8 cellular contexts compared by ENCODE assay signal in the genomic region with DNA sequence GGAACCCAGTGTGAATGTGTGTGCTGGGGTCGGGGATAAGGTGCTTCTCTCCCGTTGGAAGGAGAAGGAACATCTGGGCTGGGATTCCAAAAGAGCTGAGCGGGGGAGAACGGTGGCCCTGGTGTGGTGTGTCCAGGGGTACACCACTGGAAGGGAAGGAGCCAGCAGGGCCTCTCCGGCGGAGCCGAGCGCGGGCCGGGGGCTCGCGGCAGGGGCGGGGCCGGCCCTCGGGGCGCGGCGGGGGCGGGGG. TPM values are rescaled to one million over a fixed set of nuclear protein-coding genes. Genes with fewer than 3 reads are reported as not detected.
DNase-seq lines count a peak whose midpoint lies in the region; ATAC-seq and TF ChIP-seq lines count a peak whose summit lies in the region.

No MANE protein-coding gene starts in this region.

- TF ChIP-seq CTCF in cardiac fibroblast (IDR thresholded peaks at IDR 0.05; ENCODE audit: low read depth, low read length) = no peak
- no peak for TF ChIP-seq CTCF in neural cell (IDR thresholded peaks at IDR 0.05; ENCODE audit: poor library complexity, severe bottlenecking)

- no peaks in the 10 kb centered on the region for H3K79me2 ChIP-seq in neural cell (replicated peaks; ENCODE audit: insufficient read depth, low read length)

- H3K36me3 ChIP-seq in CD4-positive, CD25-positive, alpha-beta regulatory T cell (ENCODE audit: control insufficient read depth, insufficient read depth, low read length) = no peaks in the 10 kb centered on the region
- no peaks in the 10 kb centered on the region for H3K36me3 ChIP-seq in neural cell (ENCODE audit: insufficient read depth, low read length)

- H3K4me1 Mint-ChIP-seq in CD4-positive, CD25-positive, alpha-beta regulatory T cell = peaks cover 0 to 36% (median 11%) of the 10 kb centered on the region in 4 donors
- peaks cover 12 to 16% (median 16%) of the 10 kb centered on the region in 3 donors for H3K4me1 Mint-ChIP-seq in IgD-negative memory B cell

- H3K9me3 Mint-ChIP-seq in CD4-positive, CD25-positive, alpha-beta regulatory T cell = no peaks in the 10 kb centered on the region
- H3K9me3 Mint-ChIP-seq in IgD-negative memory B cell = no peaks in the 10 kb centered on the region

- H3K4me2 ChIP-seq in neural cell (ENCODE audit: low read length) = no peak overlapping the region

- peak overlapping the region in 2 of 3 donors; percentile 84 to 91 for H3K27ac Mint-ChIP-seq in CD4-positive, CD25-positive, alpha-beta regulatory T cell
- no peak overlapping the region for H3K27ac Mint-ChIP-seq in IgD-negative memory B cell

- H3K27me3 ChIP-seq in CD4-positive, CD25-positive, alpha-beta regulatory T cell (ENCODE audit: control insufficient read depth, insufficient read depth, low read length) = no peaks in the 10 kb centered on the region
- H3K27me3 ChIP-seq in neural cell (ENCODE audit: insufficient read depth, low read depth, low read length) = peaks cover 5% of the 10 kb centered on the region

- H4K20me1 ChIP-seq in neural cell (ENCODE audit: insufficient read depth) = no peaks in the 10 kb centered on the region

- peak overlapping the region; percentile 69 for H3K9ac ChIP-seq in neural cell (ENCODE audit: low read length)

- H3K4me3 ChIP-seq in CD4-positive, CD25-positive, alpha-beta regulatory T cell (ENCODE audit: low read depth, low read length) = peak overlapping the region; percentile 26
- peak overlapping the region; percentile 47 to 55 for H3K4me3 ChIP-seq in cardiac fibroblast (replicated peaks in 1 of 2; ENCODE audit: low read depth in 2 of 2, low read length in 2 of 2)
- H3K4me3 ChIP-seq in neural cell (ENCODE audit: low read length) = peak overlapping the region; percentile 63

- H3F3A ChIP-seq in neural cell (ENCODE audit: insufficient read depth, low read length, poor library complexity, severe bottlenecking) = no peaks in the 10 kb centered on the region

- TF ChIP-seq EP300 in neural cell (conservative IDR thresholded peaks at IDR 0.05; ENCODE audit: poor library complexity, severe bottlenecking) = no peak

- peak overlapping the region; percentile 80 for H2AFZ ChIP-seq in neural cell (ENCODE audit: low read depth, low read length)

- H3K9me3 ChIP-seq in CD4-positive, CD25-positive, alpha-beta regulatory T cell (ENCODE audit: control insufficient read depth in 2 of 2, low read length in 2 of 2) = no peaks in the 10 kb centered on the region
- H3K9me3 ChIP-seq in neural cell (ENCODE audit: low read length) = no peaks in the 10 kb centered on the region

- no peaks in the 10 kb centered on the region for H3K36me3 Mint-ChIP-seq in CD4-positive, CD25-positive, alpha-beta regulatory T cell
- H3K36me3 Mint-ChIP-seq in IgD-negative memory B cell = no peaks in the 10 kb centered on the region

- no peak overlapping the region for H3K27ac ChIP-seq in CD4-positive, CD25-positive, alpha-beta regulatory T cell (ENCODE audit: insufficient read depth, low read length, poor library complexity, severe bottlenecking)
- peak overlapping the region; percentile 39 for H3K27ac ChIP-seq in neural cell (ENCODE audit: low read length)

- DNase-seq in CD4-positive, CD25-positive, alpha-beta regulatory T cell = no peak
- DNase-seq in cardiac fibroblast (ENCODE audit: low read depth in 2 of 2) (no peak), DMS114 treated with DMSO at 0.1 percent for 48 hours (lab: John Stamatoyannopoulos, UW; ENCODE audit: unreplicated experiment) (no peak), CD1c-positive myeloid dendritic cell (ENCODE audit: extremely low spot score) (no peak)

- H3K4me1 ChIP-seq in CD4-positive, CD25-positive, alpha-beta regulatory T cell (ENCODE audit: control insufficient read depth, insufficient read depth, low read length, poor library complexity, severe bottlenecking) = peaks cover 29% of the 10 kb centered on the region

- no peaks in the 10 kb centered on the region for H3K9me2 ChIP-seq in neural cell (ENCODE audit: insufficient read depth, low read length)

- peak overlapping the region; percentile 87 to 94 (median 90) for H3K4me3 Mint-ChIP-seq in CD4-positive, CD25-positive, alpha-beta regulatory T cell
- peak overlapping the region; percentile 83 to 94 (median 90) for H3K4me3 Mint-ChIP-seq in IgD-negative memory B cell

- no peak for TF ChIP-seq RAD21 in neural cell (conservative IDR thresholded peaks at IDR 0.05)

- ATAC-seq in CD4-positive, CD25-positive, alpha-beta regulatory T cell (ENCODE audit: low read depth in 2 of 2) = no peak
- ATAC-seq in HG02678 (IDR thresholded peaks at IDR 0.05; ENCODE audit: unreplicated experiment) (no peak), GM18861 (IDR thresholded peaks at IDR 0.05; ENCODE audit: unreplicated experiment) (no peak)

- H3K27me3 Mint-ChIP-seq in CD4-positive, CD25-positive, alpha-beta regulatory T cell = peaks cover 10% of the 10 kb centered on the region
- H3K27me3 Mint-ChIP-seq in IgD-negative memory B cell = peaks cover 9% of the 10 kb centered on the region

TF ChIP-seq in neural cell, 6 proteins besides CTCF, POLR2A, EP300 and RAD21:
- TF ChIP-seq, protein P1, sequence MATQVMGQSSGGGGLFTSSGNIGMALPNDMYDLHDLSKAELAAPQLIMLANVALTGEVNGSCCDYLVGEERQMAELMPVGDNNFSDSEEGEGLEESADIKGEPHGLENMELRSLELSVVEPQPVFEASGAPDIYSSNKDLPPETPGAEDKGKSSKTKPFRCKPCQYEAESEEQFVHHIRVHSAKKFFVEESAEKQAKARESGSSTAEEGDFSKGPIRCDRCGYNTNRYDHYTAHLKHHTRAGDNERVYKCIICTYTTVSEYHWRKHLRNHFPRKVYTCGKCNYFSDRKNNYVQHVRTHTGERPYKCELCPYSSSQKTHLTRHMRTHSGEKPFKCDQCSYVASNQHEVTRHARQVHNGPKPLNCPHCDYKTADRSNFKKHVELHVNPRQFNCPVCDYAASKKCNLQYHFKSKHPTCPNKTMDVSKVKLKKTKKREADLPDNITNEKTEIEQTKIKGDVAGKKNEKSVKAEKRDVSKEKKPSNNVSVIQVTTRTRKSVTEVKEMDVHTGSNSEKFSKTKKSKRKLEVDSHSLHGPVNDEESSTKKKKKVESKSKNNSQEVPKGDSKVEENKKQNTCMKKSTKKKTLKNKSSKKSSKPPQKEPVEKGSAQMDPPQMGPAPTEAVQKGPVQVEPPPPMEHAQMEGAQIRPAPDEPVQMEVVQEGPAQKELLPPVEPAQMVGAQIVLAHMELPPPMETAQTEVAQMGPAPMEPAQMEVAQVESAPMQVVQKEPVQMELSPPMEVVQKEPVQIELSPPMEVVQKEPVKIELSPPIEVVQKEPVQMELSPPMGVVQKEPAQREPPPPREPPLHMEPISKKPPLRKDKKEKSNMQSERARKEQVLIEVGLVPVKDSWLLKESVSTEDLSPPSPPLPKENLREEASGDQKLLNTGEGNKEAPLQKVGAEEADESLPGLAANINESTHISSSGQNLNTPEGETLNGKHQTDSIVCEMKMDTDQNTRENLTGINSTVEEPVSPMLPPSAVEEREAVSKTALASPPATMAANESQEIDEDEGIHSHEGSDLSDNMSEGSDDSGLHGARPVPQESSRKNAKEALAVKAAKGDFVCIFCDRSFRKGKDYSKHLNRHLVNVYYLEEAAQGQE (IDR thresholded peaks at IDR 0.05; ENCODE audit: borderline replicate concordance) = peak; percentile 5
- TF ChIP-seq MXI1 (conservative IDR thresholded peaks at IDR 0.05; ENCODE audit: poor library complexity, severe bottlenecking) = no peak

RNA-seq across cellular contexts. Expression of a gene that starts 0.2 kb away (rescaled TPM):
- 97.4 TPM for total RNA-seq in CD4-positive, CD25-positive, alpha-beta regulatory T cell
- polyA plus RNA-seq in CD4-positive, CD25-positive, alpha-beta regulatory T cell = 100 to 1,000 TPM; 168 to 218 (median 175) TPM
- polyA plus RNA-seq in IgD-negative memory B cell (152 TPM), neural cell (4.9 and 7.9 TPM in 2 replicates)
- polyA minus RNA-seq in neural cell = 7.3 and 7.5 TPM in 2 replicates

RNA-seq across cellular contexts. Expression of a gene that starts 57.1 kb away (rescaled TPM):
- total RNA-seq in CD4-positive, CD25-positive, alpha-beta regulatory T cell = 323 TPM
- polyA plus RNA-seq in CD4-positive, CD25-positive, alpha-beta regulatory T cell = 1,000 to 10,000 TPM in 1 of 4 donors, 100 to 1,000 TPM in 3; 899 to 1,017 (median 929) TPM
- polyA plus RNA-seq in IgD-negative memory B cell (748 TPM), neural cell (615 and 621 TPM in 2 replicates)
- polyA minus RNA-seq in neural cell = 274 and 303 TPM in 2 replicates

Comparison
In these comparisons a context has a peak if more than half of its experiments do, and no peak if none do; other contexts are left out.
1. H3K27ac Mint-ChIP-seq: peak in CD4-positive, CD25-positive, alpha-beta regulatory T cell (2 of 3); none in IgD-negative memory B cell (0 of 3).
2. RNA of a gene that starts 0.2 kb away (polyA plus RNA-seq): 168 to 218 TPM in CD4-positive, CD25-positive, alpha-beta regulatory T cell and 152 TPM in IgD-negative memory B cell (single experiment); 4.9 to 7.9 TPM in neural cell; every median in the first group is over 10 times any median in the second.
3. Peak in every context shown above with its lines, with median percentiles within 50 percentile points of each other: H3K4me3 ChIP-seq.